In the genomic region with DNA sequence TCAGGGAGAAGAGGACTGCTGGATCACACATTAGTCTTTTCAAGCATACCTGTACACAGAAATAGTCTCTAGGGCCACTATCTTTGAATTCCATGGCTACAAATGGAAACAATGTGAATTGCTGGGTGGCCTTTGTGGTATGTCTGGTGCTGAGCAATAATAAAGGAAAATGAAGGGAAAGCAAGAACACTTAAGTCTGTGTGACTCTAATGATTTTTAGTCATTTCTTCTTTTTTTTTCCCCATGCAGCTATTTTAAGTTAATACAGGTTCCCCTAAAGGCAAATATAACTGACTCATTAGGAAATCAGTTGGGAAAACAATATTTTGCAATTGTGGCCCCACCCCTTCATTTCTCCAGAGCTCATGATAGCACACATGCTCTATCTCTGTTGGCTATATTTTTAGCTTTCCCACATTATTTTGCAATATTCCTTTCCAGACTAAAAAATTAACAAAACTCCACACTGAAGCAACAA, we compare ENCODE assay signal across 14 cellular contexts.
A peak's percentile ranks its signal among the peaks of the same experiment; 100 is the strongest.
DNase-seq lines count a peak whose midpoint lies in the region; ATAC-seq and TF ChIP-seq lines count a peak whose summit lies in the region.
"Had no signal": no experiment of that assay in that cellular context is flagged by ENCODE, and none has a peak within 500 bp of the region (broad histone marks: within the 10 kb centered on the region; RNA-seq: fewer than 3 reads in every experiment).

No MANE protein-coding gene starts in this region.

- no peaks in the 10 kb centered on the region for H3K27me3 ChIP-seq in adrenal gland

- ATAC-seq in left lobe of liver (peak; percentile 83), GM18519 (IDR thresholded peaks at IDR 0.05; ENCODE audit: low FRiP score, unreplicated experiment) (no peak), HG02610 (IDR thresholded peaks at IDR 0.05; ENCODE audit: unreplicated experiment) (no peak)
- ATAC-seq: CD8-positive, alpha-beta T cell; stimulated activated naive CD8-positive, alpha-beta T cell treated with anti-CD3 and anti-CD28 coated beads, Interleukin-15, Interleukin-2, amounts not matched to agents 100 U/mL and 50 U/mL, for 24 hours had no signal

- DNase-seq in AG10803 (ENCODE audit: low read depth) (peak; percentile 95), KBM-7 (peak; percentile 7), adrenal gland (peak in 6 of 7 donors; percentile 20 to 75 (median 44)), left lobe of liver (ENCODE audit: low spot score) (peak; percentile 64), SK-N-DZ (ENCODE audit: low spot score) (no peak), NCI-H1694 treated with DMSO at 0.1 percent for 48 hours (lab: John Stamatoyannopoulos, UW) (no peak)
- DNase-seq: activated effector memory CD4-positive, alpha-beta T cell treated with Interleukin-2 at 50 U/mL for 16 hours; CD8-positive, alpha-beta T cell; NCI-H2081; RPMI8226; stimulated activated CD4-positive, alpha-beta T cell treated with anti-CD3 and anti-CD28 coated beads, Interleukin-1b, Interleukin-23, amount 100 ng/mL, for 48 hours; stimulated activated naive CD8-positive, alpha-beta T cell treated with anti-CD3 and anti-CD28 coated beads, Interleukin-15, Interleukin-2, amounts not matched to agents 100 U/mL and 50 U/mL, for 24 hours had no signal

- no peaks in the 10 kb centered on the region for H3K36me3 ChIP-seq in adrenal gland (replicated peaks in 1 of 2)

- intact Hi-C loops in adrenal gland (cut with DNase I), result no loop called here

- H3K27ac ChIP-seq in adrenal gland, result no peak overlapping the region

- in situ Hi-C loops in KBM-7 (cut with MboI; ENCODE audit: low pct_unique_long_range_greater_than_20kb, low sequenced_read_pairs), result no loop called here

- H3K4me1 ChIP-seq in adrenal gland (replicated peaks in 1 of 2), result peaks cover 0 to 6% of the 10 kb centered on the region in 2 donors

- no peak for TF ChIP-seq POLR2A in adrenal gland (IDR thresholded peaks at IDR 0.05)

- H3K4me3 ChIP-seq in AG10803 (ENCODE audit: low read length) (no peak overlapping the region), adrenal gland (no peak overlapping the region)

- TF ChIP-seq CTCF in AG10803 (conservative IDR thresholded peaks at IDR 0.05; ENCODE audit: low read length), result no peak
- no peak for TF ChIP-seq CTCF in adrenal gland (IDR thresholded peaks at IDR 0.05)

- H3K9me3 ChIP-seq in adrenal gland (replicated peaks in 1 of 3), result no peaks in the 10 kb centered on the region

Comparison
In these comparisons a context has a peak if more than half of its experiments do, and no peak if none do; other contexts are left out.
1. DNase-seq: peak in AG10803 (single experiment), KBM-7 (single experiment), adrenal gland (6 of 7) and left lobe of liver (single experiment); none in SK-N-DZ (single experiment) and NCI-H1694 treated with DMSO at 0.1 percent for 48 hours (single experiment).